ENCODE assay signal across 8 cellular contexts in genomic region chr4:87038837-87039715, GRCh38.
A peak's percentile ranks its signal among the peaks of the same experiment; 100 is the strongest.
DNase-seq lines count a peak whose midpoint lies in the region; ATAC-seq, FAIRE-seq and TF ChIP-seq lines count a peak whose summit lies in the region.

No MANE protein-coding gene starts in this region.

- H3K36me3 ChIP-seq in esophagus muscularis mucosa, result no peaks in the 10 kb centered on the region
- H3K36me3 ChIP-seq in small intestine (ENCODE audit: control insufficient read depth in 2 of 2, insufficient read depth in 2 of 2, low read length in 2 of 2), result no peaks in the 10 kb centered on the region

- DNase-seq in EH (ENCODE audit: low read depth) (peak; percentile 94), RPMI8226 (peak; percentile 26), esophagus muscularis mucosa (ENCODE audit: extremely low spot score) (peak; percentile 39), myocyte (ENCODE audit: low read depth) (peak; percentile 99), NK-92 (lab: John Stamatoyannopoulos, UW; ENCODE audit: unreplicated experiment) (no peak), small intestine (no peak)
- DNase-seq in activated naive CD4-positive, alpha-beta T cell treated with anti-CD3 and anti-CD28 coated beads, Interleukin-2, amount 50 U/mL, for 16 hours, result no peak

- H3K9me3 ChIP-seq in esophagus muscularis mucosa (no peaks in the 10 kb centered on the region), small intestine (ENCODE audit: control insufficient read depth, low read depth) (no peaks in the 10 kb centered on the region)

- no peak for TF ChIP-seq EP300 in esophagus muscularis mucosa (IDR thresholded peaks at IDR 0.05)

- no peak for FAIRE-seq in small intestine (lab: Jason Lieb, UNC)

- peak; percentile 47 for ATAC-seq in HG02678 (IDR thresholded peaks at IDR 0.05; ENCODE audit: unreplicated experiment)

- H3K4me1 ChIP-seq in esophagus muscularis mucosa (peaks cover 94 to 100% (median 100%) of the 10 kb centered on the region in 4 donors), small intestine (ENCODE audit: control insufficient read depth in 2 of 2, insufficient read depth in 1 of 2, low read depth in 1 of 2, low read length in 1 of 2) (peaks cover 3 to 13% of the 10 kb centered on the region in 2 donors)

- WGBS in esophagus muscularis mucosa, result 28% methylated on average over 8 of the region's 8 CpGs
- WGBS in small intestine, 3 donors, result 51 to 58% (median 56%) methylated on average over 8 of the region's 8 CpGs

- TF ChIP-seq CTCF in esophagus muscularis mucosa (IDR thresholded peaks at IDR 0.05), result no peak

- intact Hi-C loops in esophagus muscularis mucosa (cut with DNase I), result no loop called here

- H3K4me3 ChIP-seq in esophagus muscularis mucosa (no peak overlapping the region), small intestine (ENCODE audit: low read depth in 1 of 2, low read length in 2 of 2) (no peak overlapping the region)

- H3K27ac ChIP-seq in esophagus muscularis mucosa (replicated peaks in 1 of 4) (peak overlapping the region; percentile 75 to 89 (median 83)), small intestine (ENCODE audit: low read depth in 1 of 2, low read length in 1 of 2) (peak overlapping the region in 1 of 2 donors; percentile 1)

- TF ChIP-seq POLR2A in esophagus muscularis mucosa (IDR thresholded peaks at IDR 0.05; ENCODE audit: low read depth), result no peak

- no peaks in the 10 kb centered on the region for H3K27me3 ChIP-seq in esophagus muscularis mucosa
- no peaks in the 10 kb centered on the region for H3K27me3 ChIP-seq in small intestine (ENCODE audit: control insufficient read depth in 2 of 2, insufficient read depth in 2 of 2, low read length in 2 of 2)

Comparison
In these comparisons a context has a peak if more than half of its experiments do, and no peak if none do; other contexts are left out.
1. DNase-seq: peak in EH (single experiment), RPMI8226 (single experiment), esophagus muscularis mucosa (single experiment) and myocyte (single experiment); none in NK-92 (single experiment), small intestine (single experiment) and activated naive CD4-positive, alpha-beta T cell treated with anti-CD3 and anti-CD28 coated beads, Interleukin-2, amount 50 U/mL, for 16 hours (single experiment).